ENCODE assay signal across 1 cellular context in the genomic region with DNA sequence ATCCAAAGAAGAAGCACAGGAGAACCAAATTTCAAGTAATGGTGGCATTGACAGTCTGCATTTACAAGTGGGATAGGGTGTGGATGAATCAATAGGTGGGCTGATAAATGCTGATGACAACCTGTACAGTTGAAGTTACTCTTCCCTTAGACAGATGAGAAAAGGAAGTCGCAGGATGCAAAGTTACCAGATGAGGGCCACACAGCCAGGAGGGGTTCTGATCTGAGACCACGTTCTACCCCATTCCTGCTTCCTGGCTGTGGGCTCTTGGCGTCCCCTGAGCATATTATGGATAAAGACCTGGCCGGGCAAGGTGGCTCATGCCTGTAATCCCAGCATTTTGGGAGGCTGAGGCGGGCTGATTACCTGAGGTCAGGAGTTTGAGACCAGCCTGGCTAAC.
TF ChIP-seq lines count a peak whose summit lies in the region.

No MANE protein-coding gene starts in this region.

TF ChIP-seq in GM23338, 12 proteins besides CTCF, POLR2A, EP300 and RAD21 (continued from another document):
- TF ChIP-seq, protein P1, sequence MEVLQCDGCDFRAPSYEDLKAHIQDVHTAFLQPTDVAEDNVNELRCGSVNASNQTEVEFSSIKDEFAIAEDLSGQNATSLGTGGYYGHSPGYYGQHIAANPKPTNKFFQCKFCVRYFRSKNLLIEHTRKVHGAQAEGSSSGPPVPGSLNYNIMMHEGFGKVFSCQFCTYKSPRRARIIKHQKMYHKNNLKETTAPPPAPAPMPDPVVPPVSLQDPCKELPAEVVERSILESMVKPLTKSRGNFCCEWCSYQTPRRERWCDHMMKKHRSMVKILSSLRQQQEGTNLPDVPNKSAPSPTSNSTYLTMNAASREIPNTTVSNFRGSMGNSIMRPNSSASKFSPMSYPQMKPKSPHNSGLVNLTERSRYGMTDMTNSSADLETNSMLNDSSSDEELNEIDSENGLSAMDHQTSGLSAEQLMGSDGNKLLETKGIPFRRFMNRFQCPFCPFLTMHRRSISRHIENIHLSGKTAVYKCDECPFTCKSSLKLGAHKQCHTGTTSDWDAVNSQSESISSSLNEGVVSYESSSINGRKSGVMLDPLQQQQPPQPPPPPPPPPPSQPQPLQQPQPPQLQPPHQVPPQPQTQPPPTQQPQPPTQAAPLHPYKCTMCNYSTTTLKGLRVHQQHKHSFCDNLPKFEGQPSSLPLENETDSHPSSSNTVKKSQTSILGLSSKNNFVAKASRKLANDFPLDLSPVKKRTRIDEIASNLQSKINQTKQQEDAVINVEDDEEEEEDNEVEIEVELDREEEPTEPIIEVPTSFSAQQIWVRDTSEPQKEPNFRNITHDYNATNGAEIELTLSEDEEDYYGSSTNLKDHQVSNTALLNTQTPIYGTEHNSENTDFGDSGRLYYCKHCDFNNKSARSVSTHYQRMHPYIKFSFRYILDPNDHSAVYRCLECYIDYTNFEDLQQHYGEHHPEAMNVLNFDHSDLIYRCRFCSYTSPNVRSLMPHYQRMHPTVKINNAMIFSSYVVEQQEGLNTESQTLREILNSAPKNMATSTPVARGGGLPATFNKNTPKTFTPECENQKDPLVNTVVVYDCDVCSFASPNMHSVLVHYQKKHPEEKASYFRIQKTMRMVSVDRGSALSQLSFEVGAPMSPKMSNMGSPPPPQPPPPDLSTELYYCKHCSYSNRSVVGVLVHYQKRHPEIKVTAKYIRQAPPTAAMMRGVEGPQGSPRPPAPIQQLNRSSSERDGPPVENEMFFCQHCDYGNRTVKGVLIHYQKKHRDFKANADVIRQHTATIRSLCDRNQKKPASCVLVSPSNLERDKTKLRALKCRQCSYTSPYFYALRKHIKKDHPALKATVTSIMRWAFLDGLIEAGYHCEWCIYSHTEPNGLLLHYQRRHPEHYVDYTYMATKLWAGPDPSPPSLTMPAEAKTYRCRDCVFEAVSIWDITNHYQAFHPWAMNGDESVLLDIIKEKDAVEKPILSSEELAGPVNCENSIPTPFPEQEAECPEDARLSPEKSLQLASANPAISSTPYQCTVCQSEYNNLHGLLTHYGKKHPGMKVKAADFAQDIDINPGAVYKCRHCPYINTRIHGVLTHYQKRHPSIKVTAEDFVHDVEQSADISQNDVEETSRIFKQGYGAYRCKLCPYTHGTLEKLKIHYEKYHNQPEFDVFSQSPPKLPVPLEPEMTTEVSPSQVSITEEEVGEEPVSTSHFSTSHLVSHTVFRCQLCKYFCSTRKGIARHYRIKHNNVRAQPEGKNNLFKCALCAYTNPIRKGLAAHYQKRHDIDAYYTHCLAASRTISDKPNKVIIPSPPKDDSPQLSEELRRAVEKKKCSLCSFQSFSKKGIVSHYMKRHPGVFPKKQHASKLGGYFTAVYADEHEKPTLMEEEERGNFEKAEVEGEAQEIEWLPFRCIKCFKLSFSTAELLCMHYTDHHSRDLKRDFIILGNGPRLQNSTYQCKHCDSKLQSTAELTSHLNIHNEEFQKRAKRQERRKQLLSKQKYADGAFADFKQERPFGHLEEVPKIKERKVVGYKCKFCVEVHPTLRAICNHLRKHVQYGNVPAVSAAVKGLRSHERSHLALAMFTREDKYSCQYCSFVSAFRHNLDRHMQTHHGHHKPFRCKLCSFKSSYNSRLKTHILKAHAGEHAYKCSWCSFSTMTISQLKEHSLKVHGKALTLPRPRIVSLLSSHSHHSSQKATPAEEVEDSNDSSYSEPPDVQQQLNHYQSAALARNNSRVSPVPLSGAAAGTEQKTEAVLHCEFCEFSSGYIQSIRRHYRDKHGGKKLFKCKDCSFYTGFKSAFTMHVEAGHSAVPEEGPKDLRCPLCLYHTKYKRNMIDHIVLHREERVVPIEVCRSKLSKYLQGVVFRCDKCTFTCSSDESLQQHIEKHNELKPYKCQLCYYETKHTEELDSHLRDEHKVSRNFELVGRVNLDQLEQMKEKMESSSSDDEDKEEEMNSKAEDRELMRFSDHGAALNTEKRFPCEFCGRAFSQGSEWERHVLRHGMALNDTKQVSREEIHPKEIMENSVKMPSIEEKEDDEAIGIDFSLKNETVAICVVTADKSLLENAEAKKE (CRISPR knock-in tag; IDR thresholded peaks at IDR 0.05): no peak
- no peak for TF ChIP-seq STAT1 (IDR thresholded peaks at IDR 0.05; ENCODE audit: unreplicated experiment)
- TF ChIP-seq POLR2AphosphoS5 (IDR thresholded peaks at IDR 0.05; ENCODE audit: low read depth): no peak
- TF ChIP-seq ZNF331 (CRISPR knock-in tag; IDR thresholded peaks at IDR 0.05; ENCODE audit: low read depth): no peak
- TF ChIP-seq JUNB (IDR thresholded peaks at IDR 0.05; ENCODE audit: unreplicated experiment): no peak
- TF ChIP-seq, protein P2, sequence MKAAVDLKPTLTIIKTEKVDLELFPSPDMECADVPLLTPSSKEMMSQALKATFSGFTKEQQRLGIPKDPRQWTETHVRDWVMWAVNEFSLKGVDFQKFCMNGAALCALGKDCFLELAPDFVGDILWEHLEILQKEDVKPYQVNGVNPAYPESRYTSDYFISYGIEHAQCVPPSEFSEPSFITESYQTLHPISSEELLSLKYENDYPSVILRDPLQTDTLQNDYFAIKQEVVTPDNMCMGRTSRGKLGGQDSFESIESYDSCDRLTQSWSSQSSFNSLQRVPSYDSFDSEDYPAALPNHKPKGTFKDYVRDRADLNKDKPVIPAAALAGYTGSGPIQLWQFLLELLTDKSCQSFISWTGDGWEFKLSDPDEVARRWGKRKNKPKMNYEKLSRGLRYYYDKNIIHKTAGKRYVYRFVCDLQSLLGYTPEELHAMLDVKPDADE (IDR thresholded peaks at IDR 0.05): no peak
- no peak for TF ChIP-seq EZH2phosphoT487 (IDR thresholded peaks at IDR 0.05; ENCODE audit: unreplicated experiment)
- no peak for TF ChIP-seq EZH2 (IDR thresholded peaks at IDR 0.05; ENCODE audit: low read depth, unreplicated experiment)
- no peak for TF ChIP-seq ZNF114 (CRISPR knock-in tag; IDR thresholded peaks at IDR 0.05)
- TF ChIP-seq, protein P3, sequence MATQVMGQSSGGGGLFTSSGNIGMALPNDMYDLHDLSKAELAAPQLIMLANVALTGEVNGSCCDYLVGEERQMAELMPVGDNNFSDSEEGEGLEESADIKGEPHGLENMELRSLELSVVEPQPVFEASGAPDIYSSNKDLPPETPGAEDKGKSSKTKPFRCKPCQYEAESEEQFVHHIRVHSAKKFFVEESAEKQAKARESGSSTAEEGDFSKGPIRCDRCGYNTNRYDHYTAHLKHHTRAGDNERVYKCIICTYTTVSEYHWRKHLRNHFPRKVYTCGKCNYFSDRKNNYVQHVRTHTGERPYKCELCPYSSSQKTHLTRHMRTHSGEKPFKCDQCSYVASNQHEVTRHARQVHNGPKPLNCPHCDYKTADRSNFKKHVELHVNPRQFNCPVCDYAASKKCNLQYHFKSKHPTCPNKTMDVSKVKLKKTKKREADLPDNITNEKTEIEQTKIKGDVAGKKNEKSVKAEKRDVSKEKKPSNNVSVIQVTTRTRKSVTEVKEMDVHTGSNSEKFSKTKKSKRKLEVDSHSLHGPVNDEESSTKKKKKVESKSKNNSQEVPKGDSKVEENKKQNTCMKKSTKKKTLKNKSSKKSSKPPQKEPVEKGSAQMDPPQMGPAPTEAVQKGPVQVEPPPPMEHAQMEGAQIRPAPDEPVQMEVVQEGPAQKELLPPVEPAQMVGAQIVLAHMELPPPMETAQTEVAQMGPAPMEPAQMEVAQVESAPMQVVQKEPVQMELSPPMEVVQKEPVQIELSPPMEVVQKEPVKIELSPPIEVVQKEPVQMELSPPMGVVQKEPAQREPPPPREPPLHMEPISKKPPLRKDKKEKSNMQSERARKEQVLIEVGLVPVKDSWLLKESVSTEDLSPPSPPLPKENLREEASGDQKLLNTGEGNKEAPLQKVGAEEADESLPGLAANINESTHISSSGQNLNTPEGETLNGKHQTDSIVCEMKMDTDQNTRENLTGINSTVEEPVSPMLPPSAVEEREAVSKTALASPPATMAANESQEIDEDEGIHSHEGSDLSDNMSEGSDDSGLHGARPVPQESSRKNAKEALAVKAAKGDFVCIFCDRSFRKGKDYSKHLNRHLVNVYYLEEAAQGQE (IDR thresholded peaks at IDR 0.05; ENCODE audit: unreplicated experiment): no peak
